ENCODE assay signal across 9 cellular contexts in the genomic region with DNA sequence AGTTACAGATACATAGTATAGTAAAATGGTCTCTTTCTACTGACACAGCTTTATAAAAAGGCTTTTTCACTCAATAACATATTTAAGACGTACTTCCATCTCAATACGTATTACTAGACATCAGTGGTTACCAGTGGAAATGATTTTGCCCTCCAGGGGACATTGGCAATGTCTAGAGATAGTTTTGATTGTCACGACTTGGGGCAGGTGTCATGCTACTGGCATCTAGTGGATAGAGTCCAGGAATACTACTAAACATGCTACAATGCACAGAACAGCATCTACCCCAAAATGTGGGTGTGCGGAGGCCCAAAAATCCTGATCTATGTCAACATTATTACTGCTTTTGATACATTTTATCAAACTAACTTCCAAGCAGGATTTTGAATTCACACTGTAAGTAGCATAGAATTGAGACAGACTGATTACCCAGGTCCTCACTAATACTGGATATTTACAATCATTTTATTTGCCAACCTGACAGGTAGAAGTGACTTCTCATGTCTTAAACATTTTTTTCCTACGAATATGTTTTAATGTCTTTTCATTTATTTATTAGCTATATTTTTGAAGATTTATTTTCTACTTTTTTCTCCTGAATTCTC. TPM values are rescaled to one million over a fixed set of nuclear protein-coding genes. Genes with fewer than 3 reads are reported as not detected.
A peak's percentile ranks its signal among the peaks of the same experiment; 100 is the strongest.
DNase-seq lines count a peak whose midpoint lies in the region; ATAC-seq and TF ChIP-seq lines count a peak whose summit lies in the region.
"Had no signal": no experiment of that assay in that cellular context is flagged by ENCODE, and none has a peak within 500 bp of the region (broad histone marks: within the 10 kb centered on the region; RNA-seq: fewer than 3 reads in every experiment).

No MANE protein-coding gene starts in this region.

- H3K27me3 ChIP-seq in vagina = no peaks in the 10 kb centered on the region

- H3K36me3 ChIP-seq in vagina = no peaks in the 10 kb centered on the region

- no peak for ATAC-seq in HG03139 (IDR thresholded peaks at IDR 0.05; ENCODE audit: unreplicated experiment)

- no peak overlapping the region for H3K27ac ChIP-seq in vagina

- DNase-seq in NCI-H82 (lab: John Stamatoyannopoulos, UW) (peak; percentile 60), NCI-H82 treated with DMSO at 0.1 percent for 48 hours (lab: John Stamatoyannopoulos, UW; ENCODE audit: unreplicated experiment) (no peak), NCI-H2171 treated with DMSO at 0.1 percent for 48 hours (lab: John Stamatoyannopoulos, UW) (peak; percentile 52), choroid plexus epithelial cell (ENCODE audit: low read depth) (peak; percentile 75), smooth muscle cell of the brain vasculature (ENCODE audit: low read depth, low spot score) (peak; percentile 31), vagina (ENCODE audit: extremely low spot score in 2 of 2) (no peak), NCI-H446 treated with DMSO at 0.1 percent for 48 hours (lab: John Stamatoyannopoulos, UW) (no peak)
- DNase-seq: C1 segment of cervical spinal cord had no signal

- H3K4me1 ChIP-seq in vagina = no peaks in the 10 kb centered on the region

- intact Hi-C loops in vagina (cut with DNase I) = no loop called here

- H3K4me3 ChIP-seq in choroid plexus epithelial cell (ENCODE audit: low read depth, low read length) (no peak overlapping the region), vagina (no peak overlapping the region)

- TF ChIP-seq POLR2A in vagina (IDR thresholded peaks at IDR 0.05) = no peak

- no peaks in the 10 kb centered on the region for H3K9me3 ChIP-seq in vagina

- peak; percentile 72 for TF ChIP-seq CTCF in choroid plexus epithelial cell (conservative IDR thresholded peaks at IDR 0.05; ENCODE audit: low read depth, low read length)
- TF ChIP-seq CTCF in vagina (IDR thresholded peaks at IDR 0.05) = peak in 1 of 3 experiments; percentile 8

RNA-seq across cellular contexts. Expression of a gene that starts 53.8 kb away (rescaled TPM):
- 15.0 TPM for total RNA-seq in vagina

Comparison
In these comparisons a context has a peak if more than half of its experiments do, and no peak if none do; other contexts are left out.
1. DNase-seq: peak in NCI-H82 (single experiment), NCI-H2171 treated with DMSO at 0.1 percent for 48 hours (single experiment), choroid plexus epithelial cell (single experiment) and smooth muscle cell of the brain vasculature (single experiment); none in NCI-H82 treated with DMSO at 0.1 percent for 48 hours (single experiment), vagina (0 of 2) and NCI-H446 treated with DMSO at 0.1 percent for 48 hours (single experiment).